8 cellular contexts compared by ENCODE assay signal in the genomic region with DNA sequence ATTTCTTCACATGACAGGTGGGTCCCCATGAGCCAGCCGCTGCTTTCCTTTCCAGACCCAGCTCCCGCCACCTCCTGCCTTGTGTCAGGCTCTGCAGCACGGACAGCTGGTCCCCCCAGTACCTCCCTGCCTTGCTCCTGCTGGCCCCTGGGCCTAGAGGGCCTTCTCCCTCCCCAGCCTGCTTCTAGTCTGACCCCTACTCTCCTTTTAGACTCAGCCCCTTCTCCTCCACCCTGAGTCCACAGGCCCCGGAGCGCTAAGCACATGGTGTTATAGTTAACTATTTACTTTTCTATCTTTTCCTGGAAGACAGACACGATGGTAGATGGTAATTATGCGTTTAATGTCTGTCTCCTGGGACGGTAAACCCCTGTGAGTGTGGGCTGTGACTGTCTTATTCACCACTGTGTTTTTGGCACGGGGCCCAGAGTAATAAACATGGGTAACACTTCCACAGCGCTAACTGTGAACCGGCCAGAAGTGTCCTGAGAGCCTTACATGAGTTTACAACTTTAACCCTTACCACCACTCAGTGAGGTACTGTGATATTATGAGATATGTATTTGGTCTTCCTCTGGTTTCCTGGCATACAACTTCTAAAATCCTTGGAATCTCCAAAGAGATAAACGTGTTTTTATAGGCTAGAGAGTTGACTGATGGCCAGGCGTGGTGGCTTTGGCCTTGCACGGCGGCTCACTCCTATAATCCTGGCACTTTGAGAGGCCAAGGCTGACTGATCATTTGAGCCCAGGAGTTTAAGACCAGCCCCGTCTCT. TPM values are rescaled to one million over a fixed set of nuclear protein-coding genes. Genes with fewer than 3 reads are reported as not detected.
DNase-seq lines count a peak whose midpoint lies in the region; ATAC-seq and TF ChIP-seq lines count a peak whose summit lies in the region.

No MANE protein-coding gene starts in this region.

- no peaks in the 10 kb centered on the region for H4K20me1 ChIP-seq in PC-9 (ENCODE audit: insufficient read depth)

- H3K4me2 ChIP-seq in PC-9, result no peak overlapping the region

- H3K4me3 ChIP-seq in CD8-positive, alpha-beta T cell (ENCODE audit: low read depth, low read length), result no peak overlapping the region
- H3K4me3 ChIP-seq in fibroblast of mammary gland (ENCODE audit: control insufficient read depth, low read depth, low read length) (no peak overlapping the region), retinal pigment epithelial cell (ENCODE audit: low read length) (no peak overlapping the region), PC-9 (no peak overlapping the region)

- no peaks in the 10 kb centered on the region for H3K27me3 Mint-ChIP-seq in CD8-positive, alpha-beta T cell (ENCODE audit: low read depth)

- peak overlapping the region; percentile 52 for H3K27ac Mint-ChIP-seq in CD8-positive, alpha-beta T cell

- ATAC-seq in CD8-positive, alpha-beta T cell, result peak; percentile 63
- ATAC-seq in GM19455 (IDR thresholded peaks at IDR 0.05; ENCODE audit: unreplicated experiment), result no peak

- H3K9me2 ChIP-seq in PC-9 (ENCODE audit: insufficient read depth), result no peaks in the 10 kb centered on the region

- H3K4me1 ChIP-seq in CD8-positive, alpha-beta T cell (ENCODE audit: insufficient read depth, low read length), result no peaks in the 10 kb centered on the region
- no peaks in the 10 kb centered on the region for H3K4me1 ChIP-seq in PC-9 (replicated peaks; ENCODE audit: insufficient read depth)

- no TSS peak for BruUV-seq in PC-9 (replicated peaks; lab: Mats Ljungman, UMichigan)

- H3F3A ChIP-seq in PC-9 (ENCODE audit: insufficient read depth, low read depth), result no peaks in the 10 kb centered on the region

- peaks cover 46% of the 10 kb centered on the region for H3K36me3 Mint-ChIP-seq in CD8-positive, alpha-beta T cell

- H3K4me3 Mint-ChIP-seq in CD8-positive, alpha-beta T cell, result no peak overlapping the region

- peaks cover 11% of the 10 kb centered on the region for H3K36me3 ChIP-seq in CD8-positive, alpha-beta T cell (ENCODE audit: insufficient read depth, low read length)
- H3K36me3 ChIP-seq in PC-9 (ENCODE audit: low read depth), result no peaks in the 10 kb centered on the region

- peak in 6 of 7 experiments; percentile 15 to 56 (median 26) for DNase-seq in CD8-positive, alpha-beta T cell
- DNase-seq in HT-29 (ENCODE audit: low spot score) (peak; percentile 85), OCI-M1 (lab: John Stamatoyannopoulos, UW) (peak; percentile 49), fibroblast of mammary gland (ENCODE audit: low read depth) (peak; percentile 72), retinal pigment epithelial cell (ENCODE audit: low read depth) (peak; percentile 25), SIG-M5 treated with dmso at 0.1 percent for 504 hours (lab: John Stamatoyannopoulos, UW; ENCODE audit: unreplicated experiment) (no peak), PC-9 (no peak)

- intact Hi-C loops in CD8-positive, alpha-beta T cell (cut with DNase I, micrococcal nuclease), result no loop called here
- intact Hi-C loops in PC-9 (cut with micrococcal nuclease; ENCODE audit: unreplicated experiment), result no loop called here

- H3K27ac ChIP-seq in CD8-positive, alpha-beta T cell (ENCODE audit: low read depth, low read length), result no peak overlapping the region
- no peak overlapping the region for H3K27ac ChIP-seq in PC-9

- TF ChIP-seq CTCF in CD8-positive, alpha-beta T cell (IDR thresholded peaks at IDR 0.05), result no peak
- TF ChIP-seq CTCF in fibroblast of mammary gland (conservative IDR thresholded peaks at IDR 0.05; ENCODE audit: control insufficient read depth, insufficient read depth, low read depth, low read length) (no peak), retinal pigment epithelial cell (conservative IDR thresholded peaks at IDR 0.05; ENCODE audit: low read depth, low read length) (no peak), PC-9 (conservative IDR thresholded peaks at IDR 0.05) (no peak)

- H3K9me3 Mint-ChIP-seq in CD8-positive, alpha-beta T cell, result no peaks in the 10 kb centered on the region

- H3K27me3 ChIP-seq in CD8-positive, alpha-beta T cell (ENCODE audit: insufficient read depth, low read length), result no peaks in the 10 kb centered on the region
- no peaks in the 10 kb centered on the region for H3K27me3 ChIP-seq in PC-9 (ENCODE audit: insufficient read depth, low read depth)

- CTCF ChIA-PET in CD8-positive, alpha-beta T cell (lab: Charles Lee), result interaction anchor here (1.9 kb wide), 1 partner anchor 18 kb away, joined by 7 read pairs; no protein-coding TSS in a partner anchor
- CTCF ChIA-PET in PC-9 (lab: Charles Lee), result interaction anchor here (0.7 kb wide), 1 partner anchor 15 kb away, joined by 3 read pairs; no protein-coding TSS in a partner anchor

- H3K4me1 Mint-ChIP-seq in CD8-positive, alpha-beta T cell (ENCODE audit: low read depth), result peaks cover 9% of the 10 kb centered on the region

- H3K79me2 ChIP-seq in PC-9 (ENCODE audit: low read depth), result no peaks in the 10 kb centered on the region

- H2AFZ ChIP-seq in PC-9, result no peak overlapping the region

- POLR2A ChIA-PET in CD8-positive, alpha-beta T cell (lab: Charles Lee), result no interaction called here
- POLR2A ChIA-PET in PC-9 (lab: Charles Lee; ENCODE audit: unreplicated experiment), result no interaction called here

- H3K9me3 ChIP-seq in CD8-positive, alpha-beta T cell (ENCODE audit: low read length), result no peaks in the 10 kb centered on the region
- H3K9me3 ChIP-seq in PC-9 (ENCODE audit: insufficient read depth, low read depth), result no peaks in the 10 kb centered on the region

RNA-seq across cellular contexts. Expression of gene DGLUCY, which starts 41.2 kb away (rescaled TPM):
- 10 to 100 TPM; 31.2 to 33.6 TPM for total RNA-seq in CD8-positive, alpha-beta T cell
- total RNA-seq in HT-29 (2014; rRNA removed; shearing (Covaris generic)), result 30.4 and 37.9 TPM in 2 replicates
- 14.4 and 15.9 TPM in 2 replicates for total RNA-seq in PC-9 (2021)

Comparison
In these comparisons a context has a peak if more than half of its experiments do, and no peak if none do; other contexts are left out.
1. DNase-seq: peak in CD8-positive, alpha-beta T cell (6 of 7), HT-29 (single experiment), OCI-M1 (single experiment), fibroblast of mammary gland (single experiment) and retinal pigment epithelial cell (single experiment); none in SIG-M5 treated with dmso at 0.1 percent for 504 hours (single experiment) and PC-9 (0 of 2).